In the genomic region with DNA sequence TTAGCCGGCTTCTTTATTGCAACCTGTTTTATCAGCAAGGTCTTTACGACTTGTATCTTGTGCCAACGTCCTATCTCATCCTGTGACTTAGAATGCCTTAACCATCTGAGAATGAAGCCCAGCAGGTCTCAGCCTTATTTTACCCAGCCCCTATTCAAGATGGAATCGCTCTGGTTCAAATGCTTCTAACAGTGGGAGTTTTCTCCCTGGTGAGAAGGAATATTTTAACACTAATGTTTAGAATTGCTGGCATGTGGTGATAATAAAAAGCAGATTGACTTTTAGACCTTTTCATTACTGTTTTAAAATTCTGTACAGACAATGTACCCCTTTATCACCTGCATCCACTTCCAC, we compare ENCODE assay signal across 14 cellular contexts. TPM values are rescaled to one million over a fixed set of nuclear protein-coding genes. Genes with fewer than 3 reads are reported as not detected.
DNase-seq lines count a peak whose midpoint lies in the region; FAIRE-seq and TF ChIP-seq lines count a peak whose summit lies in the region.
"Had no signal": no experiment of that assay in that cellular context is flagged by ENCODE, and none has a peak within 500 bp of the region (broad histone marks: within the 10 kb centered on the region; RNA-seq: fewer than 3 reads in every experiment).

No MANE protein-coding gene starts in this region.

- H3K4me1 Mint-ChIP-seq in activated CD4-positive, alpha-beta T cell treated with anti-CD3 and anti-CD28 coated beads, Interleukin-2, amount 10 ng/mL, durations not matched to agents 7 days and 5 days, result peaks cover 40% of the 10 kb centered on the region
- peaks cover 26% of the 10 kb centered on the region for H3K4me1 Mint-ChIP-seq in activated CD4-positive, alpha-beta memory T cell treated with anti-CD3 and anti-CD28 coated beads for 36 hours (ENCODE audit: low read depth)

- no peak overlapping the region for H2AK5ac ChIP-seq in H1 (ENCODE audit: low read depth, low read length)

- FAIRE-seq in H1 (lab: Jason Lieb, UNC), result no peak
- FAIRE-seq: H54, islet of Langerhans had no signal

- H3K4ac ChIP-seq in H1 (replicated peaks; ENCODE audit: insufficient read length, low read depth, low read length), result no peak overlapping the region

- no peak overlapping the region for H2BK20ac ChIP-seq in H1 (ENCODE audit: low read length)

- H3K9me3 Mint-ChIP-seq in activated CD4-positive, alpha-beta T cell treated with anti-CD3 and anti-CD28 coated beads, Interleukin-2, amount 10 ng/mL, durations not matched to agents 7 days and 5 days, result peaks cover 13% of the 10 kb centered on the region
- H3K9me3 Mint-ChIP-seq in activated CD4-positive, alpha-beta memory T cell treated with anti-CD3 and anti-CD28 coated beads for 36 hours, result peaks cover 7% of the 10 kb centered on the region

- no peak for TF ChIP-seq RAD21 in H1 (IDR thresholded peaks at IDR 0.05 in 1 of 2, conservative IDR thresholded peaks at IDR 0.05 in 1 of 2; ENCODE audit: low read depth in 2 of 2, low read length in 2 of 2)

- H3K23me2 ChIP-seq in H1 (ENCODE audit: low read depth, low read length), result no peaks in the 10 kb centered on the region

- TF ChIP-seq CTCF in PC-9 (conservative IDR thresholded peaks at IDR 0.05) (no peak), H1 (IDR thresholded peaks at IDR 0.05; ENCODE audit: control extremely low read depth in 1 of 3, insufficient read depth in 1 of 3, low read depth in 1 of 3, low read length in 3 of 3) (no peak)

- DNase-seq in activated CD4-positive, alpha-beta T cell treated with anti-CD3 and anti-CD28 coated beads, Interleukin-2, amount 10 ng/mL, durations not matched to agents 7 days and 5 days, result no peak
- no peak for DNase-seq in activated CD4-positive, alpha-beta T cell treated with anti-CD3 and anti-CD28 coated beads for 48 hours
- DNase-seq in PC-9 (no peak), H1 (ENCODE audit: low read depth in 1 of 2, low spot score in 2 of 2) (no peak), NCI-H2081 treated with DMSO at 0.1 percent for 48 hours (lab: John Stamatoyannopoulos, UW) (no peak), SHP77 (lab: John Stamatoyannopoulos, UW) (no peak)
- no peak for DNase-seq in activated CD4-positive, alpha-beta memory T cell treated with anti-CD3 and anti-CD28 coated beads for 36 hours
- DNase-seq: Right ventricle myocardium superior had no signal

- H2AFZ ChIP-seq in PC-9 (0 out of 2 replicates have a peak overlapping the region, but pooled peaks have one; percentile 26), H1 (ENCODE audit: low read length) (no peak overlapping the region)

- H3K4me3 ChIP-seq in PC-9 (no peak overlapping the region), H1 (ENCODE audit: extremely low read depth in 1 of 4, insufficient read depth in 2 of 4, low read depth in 3 of 4, low read length in 4 of 4) (no peak overlapping the region), skeletal muscle tissue (ENCODE audit: low read length in 3 of 3) (peak overlapping the region in 2 of 3 donors; percentile 4 to 32)
- H3K4me3 ChIP-seq: uterus had no signal

- H4K5ac ChIP-seq in H1 (ENCODE audit: insufficient read length, low read depth, low read length), result peak overlapping the region; percentile 25

- no TSS peak for BruUV-seq in PC-9 (replicated peaks; lab: Mats Ljungman, UMichigan)

- H4K8ac ChIP-seq in H1 (ENCODE audit: extremely low read depth, insufficient read depth, low read length), result no peak overlapping the region

- no peaks in the 10 kb centered on the region for H3K9me2 ChIP-seq in PC-9 (ENCODE audit: insufficient read depth)

- H2BK12ac ChIP-seq in H1 (ENCODE audit: low read depth, low read length), result no peak overlapping the region

- H3K27ac ChIP-seq in PC-9, result no peak overlapping the region
- H3K27ac ChIP-seq in H1 (ENCODE audit: low read depth, low read length), result no peak overlapping the region
- H3K27ac ChIP-seq in skeletal muscle tissue (ENCODE audit: low read depth, low read length), result no peak overlapping the region
- H3K27ac ChIP-seq: uterus had no signal

- 91% methylated on average over 4 of the region's 4 CpGs; no CpG with 5 or more reads in 1 of the 2 experiments for WGBS in H1 (ENCODE audit: extremely low coverage in 1 of 2, insufficient coverage in 1 of 2, insufficient read length in 1 of 2, insufficient replicate concordance in 2 of 2, low coverage in 1 of 2, low lambda C conversion rate in 2 of 2, missing lambda C conversion rate in 1 of 2), 2 experiments

- no peak overlapping the region for H3K4me3 Mint-ChIP-seq in activated CD4-positive, alpha-beta T cell treated with anti-CD3 and anti-CD28 coated beads, Interleukin-2, amount 10 ng/mL, durations not matched to agents 7 days and 5 days
- H3K4me3 Mint-ChIP-seq in activated CD4-positive, alpha-beta memory T cell treated with anti-CD3 and anti-CD28 coated beads for 36 hours, result no peak overlapping the region
- H3K4me3 Mint-ChIP-seq: nephron progenitor cell had no signal

- no peak for TF ChIP-seq EP300 in H1 (IDR thresholded peaks at IDR 0.05; ENCODE audit: borderline replicate concordance in 1 of 2, low read depth in 2 of 2, low read length in 2 of 2)

- no peaks in the 10 kb centered on the region for H3K79me1 ChIP-seq in H1 (ENCODE audit: low read depth, low read length)

- peaks cover 16% of the 10 kb centered on the region for H3F3A ChIP-seq in PC-9 (ENCODE audit: insufficient read depth, low read depth)

- H3K23ac ChIP-seq in H1 (ENCODE audit: insufficient read length), result no peak overlapping the region

- H2BK120ac ChIP-seq in H1 (replicated peaks; ENCODE audit: low read depth, low read length), result no peak overlapping the region

- H3K4me1 ChIP-seq in PC-9 (replicated peaks; ENCODE audit: insufficient read depth), result peaks cover 24% of the 10 kb centered on the region
- peaks cover 0 to 4% (median 2%) of the 10 kb centered on the region in 4 experiments; a peak in 1 of 7 replicates for H3K4me1 ChIP-seq in H1 (replicated peaks in 1 of 4; ENCODE audit: control insufficient read depth in 3 of 4, insufficient read depth in 4 of 4, low read length in 3 of 4)
- H3K4me1 ChIP-seq in skeletal muscle tissue (ENCODE audit: control insufficient read depth in 3 of 3, insufficient read depth in 3 of 3, low read length in 3 of 3), result peaks cover 19 to 23% (median 22%) of the 10 kb centered on the region in 3 donors
- H3K4me1 ChIP-seq: uterus had no signal

- intact Hi-C loops in PC-9 (cut with micrococcal nuclease; ENCODE audit: unreplicated experiment), result no loop called here
- intact Hi-C loops in activated CD4-positive, alpha-beta memory T cell treated with anti-CD3 and anti-CD28 coated beads for 36 hours (cut with micrococcal nuclease), result no loop called here

- H3K18ac ChIP-seq in H1 (ENCODE audit: extremely low read depth, low read length), result no peak overlapping the region

- H2BK15ac ChIP-seq in H1 (ENCODE audit: low read length), result no peak overlapping the region

- no peak overlapping the region for H3K56ac ChIP-seq in H1 (replicated peaks; ENCODE audit: insufficient read length, low read depth, low read length)

- no peak for TF ChIP-seq POLR2A in H1 (IDR thresholded peaks at IDR 0.05; ENCODE audit: control extremely low read depth in 1 of 2, low read depth in 2 of 2, low read length in 2 of 2)

- H3K27ac Mint-ChIP-seq in activated CD4-positive, alpha-beta T cell treated with anti-CD3 and anti-CD28 coated beads, Interleukin-2, amount 10 ng/mL, durations not matched to agents 7 days and 5 days, result peak overlapping the region; percentile 82
- H3K27ac Mint-ChIP-seq in activated CD4-positive, alpha-beta memory T cell treated with anti-CD3 and anti-CD28 coated beads for 36 hours, result no peak overlapping the region
- H3K27ac Mint-ChIP-seq: nephron progenitor cell had no signal

- H3K27me3 Mint-ChIP-seq in activated CD4-positive, alpha-beta T cell treated with anti-CD3 and anti-CD28 coated beads, Interleukin-2, amount 10 ng/mL, durations not matched to agents 7 days and 5 days, result no peaks in the 10 kb centered on the region
- no peaks in the 10 kb centered on the region for H3K27me3 Mint-ChIP-seq in activated CD4-positive, alpha-beta memory T cell treated with anti-CD3 and anti-CD28 coated beads for 36 hours

- 0 out of 2 replicates have a peak, but pooled peaks cover 3% of the 10 kb centered on the region for H3K27me3 ChIP-seq in PC-9 (ENCODE audit: insufficient read depth, low read depth)
- H3K27me3 ChIP-seq in H1 (replicated peaks in 1 of 4; ENCODE audit: control insufficient read depth in 3 of 4, extremely low read depth in 1 of 4, insufficient read depth in 3 of 4, low read length in 3 of 4), result peaks cover 0 to 2% (median 0%) of the 10 kb centered on the region in 4 experiments; a peak in 1 of 7 replicates
- H3K27me3 ChIP-seq in skeletal muscle tissue (ENCODE audit: control insufficient read depth in 3 of 3, insufficient read depth in 3 of 3, low read length in 3 of 3), result no peaks in the 10 kb centered on the region
- H3K27me3 ChIP-seq: uterus had no signal

- H2BK5ac ChIP-seq in H1 (ENCODE audit: low read depth, low read length), result no peak overlapping the region

- H3K36me3 ChIP-seq in PC-9 (ENCODE audit: low read depth) (no peaks in the 10 kb centered on the region), H1 (ENCODE audit: control insufficient read depth in 2 of 4, insufficient read depth in 4 of 4, low read length in 3 of 4) (no peaks in the 10 kb centered on the region), skeletal muscle tissue (ENCODE audit: control insufficient read depth in 3 of 3, insufficient read depth in 3 of 3, low read length in 3 of 3) (no peaks in the 10 kb centered on the region)
- H3K36me3 ChIP-seq: uterus had no signal

- no peak overlapping the region for H4K91ac ChIP-seq in H1 (replicated peaks; ENCODE audit: insufficient read length, low read length)

- H4K20me1 ChIP-seq in PC-9 (ENCODE audit: insufficient read depth) (no peaks in the 10 kb centered on the region), H1 (replicated peaks in 1 of 2; ENCODE audit: control insufficient read depth in 1 of 2, insufficient read depth in 2 of 2, low read length in 2 of 2) (no peaks in the 10 kb centered on the region)

- POLR2A ChIA-PET in activated CD4-positive, alpha-beta T cell treated with anti-CD3 and anti-CD28 coated beads, Interleukin-2, amount 10 ng/mL, durations not matched to agents 7 days and 5 days (lab: Charles Lee), result no interaction called here
- POLR2A ChIA-PET in PC-9 (lab: Charles Lee; ENCODE audit: unreplicated experiment), result no interaction called here
- POLR2A ChIA-PET in H1 (lab: Charles Lee; ENCODE audit: partially characterized antibody), result no interaction called here
- POLR2A ChIA-PET in activated CD4-positive, alpha-beta memory T cell treated with anti-CD3 and anti-CD28 coated beads for 36 hours (lab: Charles Lee), result no interaction called here

- H3K14ac ChIP-seq in H1 (ENCODE audit: insufficient read length), result no peak overlapping the region

- CTCF ChIA-PET in activated CD4-positive, alpha-beta T cell treated with anti-CD3 and anti-CD28 coated beads, Interleukin-2, amount 10 ng/mL, durations not matched to agents 7 days and 5 days (lab: Charles Lee), result no interaction called here
- CTCF ChIA-PET in PC-9 (lab: Charles Lee), result no interaction called here
- CTCF ChIA-PET in H1 (lab: Charles Lee; ENCODE audit: partially characterized antibody), result interaction anchor here (1.3 to 10.5 kb wide), 5 partner anchors 12 to 53 kb away, joined by 4 to 146 read pairs (median 35); a partner anchor contains a TSS
- CTCF ChIA-PET in activated CD4-positive, alpha-beta memory T cell treated with anti-CD3 and anti-CD28 coated beads for 36 hours (lab: Charles Lee), result interaction anchor here (6.0 kb wide), 1 partner anchor 50 kb away, joined by 92 read pairs; no protein-coding TSS in a partner anchor

- H3K9me3 ChIP-seq in PC-9 (ENCODE audit: insufficient read depth, low read depth) (peaks cover 6% of the 10 kb centered on the region), H1 (ENCODE audit: insufficient read depth in 2 of 2, low read depth in 1 of 2, low read length in 1 of 2) (no peaks in the 10 kb centered on the region; a peak in 1 of 4 replicates), skeletal muscle tissue (ENCODE audit: control insufficient read depth in 3 of 3, low read length in 3 of 3) (no peaks in the 10 kb centered on the region)
- H3K9me3 ChIP-seq: uterus had no signal

- no peak overlapping the region for H3K9ac ChIP-seq in H1 (replicated peaks in 1 of 4; ENCODE audit: extremely low read depth in 1 of 4, low read depth in 3 of 4, low read length in 3 of 4)
- no peak overlapping the region for H3K9ac ChIP-seq in skeletal muscle tissue (ENCODE audit: low read depth in 1 of 3, low read length in 3 of 3)

- H3K4me2 ChIP-seq in PC-9, result peak overlapping the region; percentile 48
- no peak overlapping the region; a peak in 1 of 4 replicates for H3K4me2 ChIP-seq in H1 (ENCODE audit: insufficient read depth in 1 of 2, low read depth in 2 of 2, low read length in 2 of 2)

- H3K36me3 Mint-ChIP-seq in activated CD4-positive, alpha-beta T cell treated with anti-CD3 and anti-CD28 coated beads, Interleukin-2, amount 10 ng/mL, durations not matched to agents 7 days and 5 days (ENCODE audit: low read depth), result peaks cover 18% of the 10 kb centered on the region
- H3K36me3 Mint-ChIP-seq in activated CD4-positive, alpha-beta memory T cell treated with anti-CD3 and anti-CD28 coated beads for 36 hours, result no peaks in the 10 kb centered on the region

- no peaks in the 10 kb centered on the region for H3K79me2 ChIP-seq in PC-9 (ENCODE audit: low read depth)
- no peaks in the 10 kb centered on the region for H3K79me2 ChIP-seq in H1 (ENCODE audit: control insufficient read depth in 1 of 2, insufficient read depth in 2 of 2, low read length in 2 of 2)

RNA-seq across cellular contexts. Expression of a gene that starts 9.9 kb away (rescaled TPM):
- total RNA-seq in activated CD4-positive, alpha-beta T cell treated with anti-CD3 and anti-CD28 coated beads, Interleukin-2, amount 10 ng/mL, durations not matched to agents 7 days and 5 days, result not detected
- 0.20 and 0.26 TPM in 2 replicates for total RNA-seq in PC-9 (2021)
- 0.24 and 0.33 TPM in 2 replicates for total RNA-seq in H1 (2021; fragmentation: NEBNext Ultra II Directional; extraction: Animal tissue kit (Norgen Biotek cat#: 25700))
- 0.33 and 0.74 TPM in 2 replicates for polyA plus RNA-seq in H1 (2011; rRNA removed)
- 0.30 TPM for polyA plus RNA-seq in H1 (2011; cell fraction: cytosol; rRNA removed)
- 0.54 TPM for polyA plus RNA-seq in H1 (2011; cell fraction: nucleus; rRNA removed)
- polyA plus RNA-seq in H1 (2012, experiment 1 of 2), result 0.17 to 0.52 TPM (median 0.37 TPM) in 4 replicates
- 0.22 TPM for polyA plus RNA-seq in H1 (2012, experiment 2 of 2)
- 0.26 TPM for polyA plus RNA-seq in H1 (2013, experiment 1 of 2)
- 0.26 TPM for polyA plus RNA-seq in H1 (2013, experiment 2 of 2)
- 0.17 and 0.79 TPM in 2 replicates for polyA minus RNA-seq in H1 (2011; rRNA and poly(A)+ RNA removed)
- polyA minus RNA-seq in H1 (2011; cell fraction: cytosol; rRNA and poly(A)+ RNA removed), result 0.66 TPM
- polyA minus RNA-seq in H1 (2011; cell fraction: nucleus; rRNA and poly(A)+ RNA removed), result 2.1 TPM
- total RNA-seq in skeletal muscle tissue, result under 0.01 TPM
- under 1 TPM; 0.71 to 0.77 TPM for total RNA-seq in activated CD4-positive, alpha-beta memory T cell treated with anti-CD3 and anti-CD28 coated beads for 36 hours
- total RNA-seq: dermis microvascular lymphatic vessel endothelial cell had no signal

RNA-seq across cellular contexts. Expression of a gene that starts 20.6 kb away (rescaled TPM):
- total RNA-seq in activated CD4-positive, alpha-beta T cell treated with anti-CD3 and anti-CD28 coated beads, Interleukin-2, amount 10 ng/mL, durations not matched to agents 7 days and 5 days, result not detected
- 0.20 TPM in 1 of 2 replicates, not detected in the other for total RNA-seq in PC-9 (2021)
- not detected in 2 replicates for total RNA-seq in H1 (2021; fragmentation: NEBNext Ultra II Directional; extraction: Animal tissue kit (Norgen Biotek cat#: 25700))
- polyA plus RNA-seq in H1 (2011; rRNA removed), result not detected in 2 replicates
- not detected for polyA plus RNA-seq in H1 (2011; cell fraction: cytosol; rRNA removed)
- not detected for polyA plus RNA-seq in H1 (2011; cell fraction: nucleus; rRNA removed)
- polyA plus RNA-seq in H1 (2012, experiment 1 of 2), result 0.07 TPM in 1 of 4 replicates, not detected in the others
- polyA plus RNA-seq in H1 (2012, experiment 2 of 2), result 0.10 TPM
- not detected for polyA plus RNA-seq in H1 (2013, experiment 1 of 2)
- not detected for polyA plus RNA-seq in H1 (2013, experiment 2 of 2)
- not detected in 2 replicates for polyA minus RNA-seq in H1 (2011; rRNA and poly(A)+ RNA removed)
- 6.5 TPM for polyA minus RNA-seq in H1 (2011; cell fraction: cytosol; rRNA and poly(A)+ RNA removed)
- 2.2 TPM for polyA minus RNA-seq in H1 (2011; cell fraction: nucleus; rRNA and poly(A)+ RNA removed)
- total RNA-seq in skeletal muscle tissue, result not detected
- not detected for total RNA-seq in activated CD4-positive, alpha-beta memory T cell treated with anti-CD3 and anti-CD28 coated beads for 36 hours
- total RNA-seq: dermis microvascular lymphatic vessel endothelial cell had no signal

Comparison
In these comparisons a context has a peak if more than half of its experiments do, and no peak if none do; other contexts are left out.
1. H3K4me3 ChIP-seq: peak in skeletal muscle tissue (2 of 3); none in PC-9 (single experiment) and H1 (0 of 4).
2. CTCF ChIA-PET loops: an anchor here in H1 (1.3 to 10.5 kb wide) and activated CD4-positive, alpha-beta memory T cell treated with anti-CD3 and anti-CD28 coated beads for 36 hours (6.0 kb wide); none called in activated CD4-positive, alpha-beta T cell treated with anti-CD3 and anti-CD28 coated beads, Interleukin-2, amount 10 ng/mL, durations not matched to agents 7 days and 5 days and PC-9.